11 cellular contexts compared by ENCODE assay signal in genomic region chr17:81043319-81043724, GRCh38. TPM values are rescaled to one million over a fixed set of nuclear protein-coding genes. Genes with fewer than 3 reads are reported as not detected.
DNase-seq lines count a peak whose midpoint lies in the region; ATAC-seq, FAIRE-seq and TF ChIP-seq lines count a peak whose summit lies in the region.
"Had no signal": no experiment of that assay in that cellular context is flagged by ENCODE, and none has a peak within 500 bp of the region (broad histone marks: within the 10 kb centered on the region; RNA-seq: fewer than 3 reads in every experiment).

No MANE protein-coding gene starts in this region.

- no peak for TF ChIP-seq RAD21 in HepG2 (CRISPR knock-in tag; IDR thresholded peaks at IDR 0.05)

- H2BK12ac ChIP-seq in H9 (ENCODE audit: insufficient read length, low read depth, low read length): no peak overlapping the region

- H2BK15ac ChIP-seq in H9 (ENCODE audit: low read depth, low read length): no peak overlapping the region

- no peak overlapping the region for H3K4ac ChIP-seq in H9 (ENCODE audit: low read depth, low read length)

- no peak for TF ChIP-seq POLR2A in breast epithelium (IDR thresholded peaks at IDR 0.05)
- TF ChIP-seq POLR2A in HepG2 (IDR thresholded peaks at IDR 0.05; ENCODE audit: insufficient read depth in 1 of 2, low read depth in 2 of 2, low read length in 2 of 2): no peak; a peak in 1 of 4 replicates

- H4K5ac ChIP-seq in H9 (ENCODE audit: insufficient read length, low read depth, low read length): no peak overlapping the region

- no peak overlapping the region for H3K4me3 Mint-ChIP-seq in H9
- H3K4me3 Mint-ChIP-seq: activated naive CD4-positive, alpha-beta T cell treated with anti-CD3 and anti-CD28 coated beads, Interleukin-2, amount 50 U/mL, for 24 hours had no signal

- no peaks in the 10 kb centered on the region for H4K20me1 ChIP-seq in H9 (ENCODE audit: control insufficient read depth, insufficient read depth, insufficient read length)
- peaks cover 20% of the 10 kb centered on the region; the same call in 1 of the 2 replicates for H4K20me1 ChIP-seq in HepG2 (ENCODE audit: insufficient read depth, low read length)

- no peaks in the 10 kb centered on the region for H3K9me3 ChIP-seq in H9 (ENCODE audit: control insufficient read depth, low read depth, low read length)
- H3K9me3 ChIP-seq in breast epithelium: no peaks in the 10 kb centered on the region
- H3K9me3 ChIP-seq in HepG2 (ENCODE audit: low read length): no peaks in the 10 kb centered on the region
- no peaks in the 10 kb centered on the region for H3K9me3 ChIP-seq in skeletal muscle tissue (ENCODE audit: control insufficient read depth in 3 of 3, low read length in 3 of 3)

- no peak for FAIRE-seq in HepG2 (lab: Jason Lieb, UNC)

- no peak overlapping the region for H3K23ac ChIP-seq in H9 (ENCODE audit: insufficient read length, low read depth, low read length)

- H4K91ac ChIP-seq in H9 (ENCODE audit: insufficient read length, low read depth, low read length): no peak overlapping the region

- H3K36me3 Mint-ChIP-seq in H9 (ENCODE audit: insufficient read depth in 1 of 3, low read depth in 3 of 3): peaks cover 0 to 2% (median 0%) of the 10 kb centered on the region in 3 experiments; a peak in 3 of 7 replicates
- H3K36me3 Mint-ChIP-seq: activated naive CD4-positive, alpha-beta T cell treated with anti-CD3 and anti-CD28 coated beads, Interleukin-2, amount 50 U/mL, for 24 hours had no signal

- no peak overlapping the region for H3K4me2 ChIP-seq in H9 (ENCODE audit: insufficient read depth, insufficient read length, low read length)
- H3K4me2 ChIP-seq in HepG2 (ENCODE audit: low read depth, low read length): peak overlapping the region; percentile 95

- H2BK120ac ChIP-seq in H9 (ENCODE audit: low read depth, low read length, poor library complexity, severe bottlenecking): no peak overlapping the region

- BruUV-seq in HepG2 (replicated peaks; lab: Mats Ljungman, UMichigan): no TSS peak

- H3K4me1 Mint-ChIP-seq in H9: peaks cover 19 to 31% of the 10 kb centered on the region in 2 experiments
- H3K4me1 Mint-ChIP-seq: activated naive CD4-positive, alpha-beta T cell treated with anti-CD3 and anti-CD28 coated beads, Interleukin-2, amount 50 U/mL, for 24 hours had no signal

- no CpG with 5 or more reads among the region's 19 CpGs for WGBS in H9 (ENCODE audit: extremely low coverage, insufficient read length, low lambda C conversion rate)
- WGBS in HepG2 (ENCODE audit: low lambda C conversion rate): 1% methylated on average over 10 of the region's 19 CpGs

- in situ Hi-C loops in HepG2 (cut with HindIII; ENCODE audit: extremely low pct_ligation_motif_present, low pct_unique_long_range_greater_than_20kb): loop anchor here (5.0 kb wide), 1 partner anchor 39 kb away; no protein-coding TSS in a partner anchor

- CTCF ChIA-PET in HepG2 (lab: Yijun Ruan, JAX; ENCODE audit: low intra/inter-chr PET ratio, low total read pairs): interaction anchor here (0.9 kb wide), 1 partner anchor 59 kb away, joined by 3 read pairs; no protein-coding TSS in a partner anchor

- TF ChIP-seq CTCF in H9 (conservative IDR thresholded peaks at IDR 0.05): no peak
- TF ChIP-seq CTCF in breast epithelium (IDR thresholded peaks at IDR 0.05): no peak
- no peak; the same call in 1 of the 2 replicates for TF ChIP-seq CTCF in HepG2 (CRISPR knock-in tag; IDR thresholded peaks at IDR 0.05)

- H3K27ac ChIP-seq in H9 (ENCODE audit: insufficient read length, low read depth, low read length) (no peak overlapping the region), breast epithelium (peak overlapping the region; percentile 86 to 88), HepG2 (ENCODE audit: extremely low read length, insufficient read depth, low read length) (peak overlapping the region; percentile 74), skeletal muscle tissue (ENCODE audit: low read depth, low read length) (peak overlapping the region; percentile 46), substantia nigra (ENCODE audit: low read depth, low read length, poor library complexity, severe bottlenecking) (no peak overlapping the region)

- H2AK5ac ChIP-seq in H9 (ENCODE audit: insufficient read length, low read length): no peak overlapping the region

- TF ChIP-seq EP300 in HepG2 (IDR thresholded peaks at IDR 0.05; ENCODE audit: low read depth in 2 of 2, low read length in 2 of 2) (no peak), HepG2 (CRISPR knock-in tag; IDR thresholded peaks at IDR 0.05; ENCODE audit: borderline replicate concordance) (no peak)

- H3K9ac ChIP-seq in H9 (ENCODE audit: extremely low read depth, insufficient read length, low read length): no peak overlapping the region
- H3K9ac ChIP-seq in HepG2 (ENCODE audit: insufficient read depth, low read depth, low read length): peak overlapping the region; percentile 66
- no peak overlapping the region for H3K9ac ChIP-seq in skeletal muscle tissue (ENCODE audit: low read depth in 1 of 3, low read length in 3 of 3)

- no peaks in the 10 kb centered on the region for H3K9me3 Mint-ChIP-seq in H9
- H3K9me3 Mint-ChIP-seq: activated naive CD4-positive, alpha-beta T cell treated with anti-CD3 and anti-CD28 coated beads, Interleukin-2, amount 50 U/mL, for 24 hours had no signal

- no peaks in the 10 kb centered on the region; the same call in 1 of the 2 replicates for H3K4me1 ChIP-seq in H9 (ENCODE audit: insufficient read depth, low read length)
- H3K4me1 ChIP-seq in breast epithelium: peaks cover 21 to 56% of the 10 kb centered on the region in 2 donors
- peaks cover 98% of the 10 kb centered on the region for H3K4me1 ChIP-seq in HepG2 (ENCODE audit: insufficient read depth, low read length)
- peaks cover 59 to 67% (median 63%) of the 10 kb centered on the region in 3 donors for H3K4me1 ChIP-seq in skeletal muscle tissue (ENCODE audit: control insufficient read depth in 3 of 3, insufficient read depth in 3 of 3, low read length in 3 of 3)

- H3K27me3 ChIP-seq in H9 (ENCODE audit: insufficient read depth, low read length) (no peaks in the 10 kb centered on the region), breast epithelium (no peaks in the 10 kb centered on the region), HepG2 (ENCODE audit: control insufficient read depth in 1 of 2, insufficient read depth in 2 of 2, low read length in 2 of 2) (no peaks in the 10 kb centered on the region), skeletal muscle tissue (ENCODE audit: control insufficient read depth in 3 of 3, insufficient read depth in 3 of 3, low read length in 3 of 3) (peaks cover 2 to 20% (median 20%) of the 10 kb centered on the region in 3 donors)

- H3K27ac Mint-ChIP-seq in H9: peak overlapping the region; percentile 30 to 88 (median 82); a peak in 4 of 7 replicates
- H3K27ac Mint-ChIP-seq: activated naive CD4-positive, alpha-beta T cell treated with anti-CD3 and anti-CD28 coated beads, Interleukin-2, amount 50 U/mL, for 24 hours had no signal

- no peaks in the 10 kb centered on the region for H3K79me1 ChIP-seq in H9 (ENCODE audit: insufficient read depth, low read depth, low read length, poor library complexity, severe bottlenecking)

- H3K56ac ChIP-seq in H9 (ENCODE audit: insufficient read length, low read depth, low read length): no peak overlapping the region

- DNase-seq in H9 (no peak), breast epithelium (ENCODE audit: low spot score in 2 of 2) (no peak), HepG2 (ENCODE audit: low spot score) (no peak), mesenteric fat pad (ENCODE audit: low spot score) (no peak), substantia nigra (lab: John Stamatoyannopoulos, UW) (no peak), T-helper 9 cell (no peak), OCI-M2 (lab: John Stamatoyannopoulos, UW; ENCODE audit: unreplicated experiment) (no peak)
- DNase-seq: DMS 273 treated with DMSO at 0.1 percent for 48 hours, NCI-H2107 had no signal

- peak; percentile 56 for ATAC-seq in HepG2

- H3K4me3 ChIP-seq in breast epithelium (peak overlapping the region in 1 of 3 donors; percentile 29), HepG2 (replicated peaks in 1 of 3; ENCODE audit: insufficient read depth in 1 of 3, low read depth in 2 of 3, low read length in 3 of 3) (peak overlapping the region; percentile 55 to 77 (median 57); a peak in 5 of 6 replicates), skeletal muscle tissue (ENCODE audit: low read length in 3 of 3) (no peak overlapping the region)

- no peak overlapping the region for H3T11ph ChIP-seq in H9 (ENCODE audit: low read length)

- no peak overlapping the region for H2AFZ ChIP-seq in H9 (ENCODE audit: low read length)
- no peak overlapping the region for H2AFZ ChIP-seq in HepG2 (ENCODE audit: low read length)

- no peaks in the 10 kb centered on the region for H3K27me3 Mint-ChIP-seq in H9 (ENCODE audit: low read depth)
- H3K27me3 Mint-ChIP-seq: activated naive CD4-positive, alpha-beta T cell treated with anti-CD3 and anti-CD28 coated beads, Interleukin-2, amount 50 U/mL, for 24 hours had no signal

- H2BK20ac ChIP-seq in H9 (ENCODE audit: low read depth, low read length, poor library complexity, severe bottlenecking): no peak overlapping the region

- H3K14ac ChIP-seq in H9 (ENCODE audit: insufficient read depth, low read length): no peak overlapping the region

- POLR2A ChIA-PET in HepG2 (lab: Yijun Ruan, JAX): interaction anchor here (0.7 to 2.8 kb wide), 15 partner anchors 9 to 465 kb away, joined by 3 to 23 read pairs (median 5); partner anchors contain the start of genes BAIAP2 and CHMP6

- no peak overlapping the region for H2BK5ac ChIP-seq in H9 (ENCODE audit: insufficient read length, low read length)

- no peak overlapping the region for H3K18ac ChIP-seq in H9 (ENCODE audit: insufficient read length, low read depth, low read length)

- no peak overlapping the region for H4K8ac ChIP-seq in H9 (replicated peaks; ENCODE audit: insufficient read length, low read depth, low read length)

- intact Hi-C loops in breast epithelium (cut with DNase I; ENCODE audit: low total_unique reads): no loop called here
- intact Hi-C loops in HepG2 (cut with micrococcal nuclease; ENCODE audit: unreplicated experiment): loop anchor here (5.0 kb wide), 1 partner anchor 51 kb away; the partner anchor contains the start of gene CHMP6

- no peaks in the 10 kb centered on the region for H3K36me3 ChIP-seq in breast epithelium
- H3K36me3 ChIP-seq in HepG2 (replicated peaks in 1 of 2; ENCODE audit: control insufficient read depth in 1 of 2, insufficient read depth in 2 of 2, low read length in 2 of 2): peaks cover 0 to 4% of the 10 kb centered on the region in 2 experiments; a peak in 3 of 5 replicates
- H3K36me3 ChIP-seq in skeletal muscle tissue (ENCODE audit: control insufficient read depth in 3 of 3, insufficient read depth in 3 of 3, low read length in 3 of 3): no peaks in the 10 kb centered on the region

- H3K23me2 ChIP-seq in H9 (ENCODE audit: insufficient read length, low read depth, low read length, poor library complexity, severe bottlenecking): no peaks in the 10 kb centered on the region

- H3K79me2 ChIP-seq in H9 (ENCODE audit: insufficient read depth, low read length): peaks cover 2% of the 10 kb centered on the region; the same call in 1 of the 2 replicates
- peaks cover 76% of the 10 kb centered on the region for H3K79me2 ChIP-seq in HepG2 (ENCODE audit: insufficient read depth, low read length)

RNA-seq across cellular contexts. Expression of gene BAIAP2, which starts 8.4 kb away (rescaled TPM):
- total RNA-seq in H9 (2021): 26.7 and 27.8 TPM in 2 replicates
- 10 to 100 TPM; 21.0 to 47.0 (median 37.6) TPM for total RNA-seq in breast epithelium
- total RNA-seq in HepG2 (2016; rRNA removed; fragmentation: Illumina TruSeq; extraction: Trizol): 16.3 and 22.5 TPM in 2 replicates
- 8.5 and 9.9 TPM in 2 replicates for total RNA-seq in HepG2 (2016; cell fraction: cytosol; rRNA removed; fragmentation: Illumina TruSeq; extraction: Trizol; ENCODE audit: low read depth)
- 15.1 and 19.9 TPM in 2 replicates for total RNA-seq in HepG2 (2016; cell fraction: insoluble cytoplasmic fraction; rRNA removed; fragmentation: Illumina TruSeq; extraction: Trizol)
- 11.6 and 11.8 TPM in 2 replicates for total RNA-seq in HepG2 (2016; cell fraction: membrane; rRNA removed; fragmentation: Illumina TruSeq; extraction: Trizol)
- total RNA-seq in HepG2 (2016; cell fraction: nucleus; rRNA removed; fragmentation: Illumina TruSeq; extraction: Trizol): 15.9 and 21.1 TPM in 2 replicates
- polyA plus RNA-seq in HepG2 (2011; rRNA removed): 24.0 and 29.8 TPM in 2 replicates
- 14.8 and 22.5 TPM in 2 replicates for polyA plus RNA-seq in HepG2 (2011; cell fraction: cytosol; rRNA removed)
- polyA plus RNA-seq in HepG2 (2011; cell fraction: nucleus; rRNA removed): 101 and 122 TPM in 2 replicates
- polyA plus RNA-seq in HepG2 (2012): 34.4 and 34.9 TPM in 2 replicates
- 3.9 and 4.4 TPM in 2 replicates for polyA plus RNA-seq in HepG2 (2016; cell fraction: cytosol; fragmentation: Illumina TruSeq; extraction: Trizol; ENCODE audit: low read depth)
- 14.7 and 22.4 TPM in 2 replicates for polyA plus RNA-seq in HepG2 (2016; cell fraction: insoluble cytoplasmic fraction; fragmentation: Illumina TruSeq; extraction: Trizol; ENCODE audit: low read depth)
- 6.8 and 8.2 TPM in 2 replicates for polyA plus RNA-seq in HepG2 (2016; cell fraction: membrane; fragmentation: Illumina TruSeq; extraction: Trizol; ENCODE audit: low read depth)
- 38.9 and 40.0 TPM in 2 replicates for polyA plus RNA-seq in HepG2 (2016; cell fraction: nucleus; fragmentation: Illumina TruSeq; extraction: Trizol; ENCODE audit: insufficient read depth, low read depth)
- polyA minus RNA-seq in HepG2 (2011; rRNA and poly(A)+ RNA removed; ENCODE audit: low replicate concordance): 6.9 and 34.6 TPM in 2 replicates
- polyA minus RNA-seq in HepG2 (2011; cell fraction: cytosol; rRNA and poly(A)+ RNA removed): 19.5 and 20.5 TPM in 2 replicates
- polyA minus RNA-seq in HepG2 (2011; cell fraction: nucleus; rRNA and poly(A)+ RNA removed): 51.2 and 56.7 TPM in 2 replicates
- 7.3 TPM for total RNA-seq in skeletal muscle tissue
- total RNA-seq in mesenteric fat pad: 24.6 TPM

RNA-seq across cellular contexts. Expression of gene CHMP6, which starts 51.7 kb away (rescaled TPM):
- total RNA-seq in H9 (2021): 23.4 and 25.0 TPM in 2 replicates
- total RNA-seq in breast epithelium: 10 to 100 TPM; 18.6 to 30.2 (median 27.7) TPM
- total RNA-seq in HepG2 (2016; rRNA removed; fragmentation: Illumina TruSeq; extraction: Trizol): 24.2 and 24.6 TPM in 2 replicates
- total RNA-seq in HepG2 (2016; cell fraction: cytosol; rRNA removed; fragmentation: Illumina TruSeq; extraction: Trizol; ENCODE audit: low read depth): 5.9 and 6.6 TPM in 2 replicates
- 24.5 and 25.5 TPM in 2 replicates for total RNA-seq in HepG2 (2016; cell fraction: insoluble cytoplasmic fraction; rRNA removed; fragmentation: Illumina TruSeq; extraction: Trizol)
- 14.7 and 15.5 TPM in 2 replicates for total RNA-seq in HepG2 (2016; cell fraction: membrane; rRNA removed; fragmentation: Illumina TruSeq; extraction: Trizol)
- total RNA-seq in HepG2 (2016; cell fraction: nucleus; rRNA removed; fragmentation: Illumina TruSeq; extraction: Trizol): 12.8 and 13.9 TPM in 2 replicates
- polyA plus RNA-seq in HepG2 (2011; rRNA removed): 11.1 and 17.7 TPM in 2 replicates
- 14.2 and 21.6 TPM in 2 replicates for polyA plus RNA-seq in HepG2 (2011; cell fraction: cytosol; rRNA removed)
- polyA plus RNA-seq in HepG2 (2011; cell fraction: nucleus; rRNA removed): 31.7 and 32.3 TPM in 2 replicates
- polyA plus RNA-seq in HepG2 (2012): 10.1 and 14.6 TPM in 2 replicates
- polyA plus RNA-seq in HepG2 (2016; cell fraction: cytosol; fragmentation: Illumina TruSeq; extraction: Trizol; ENCODE audit: low read depth): 8.4 and 9.7 TPM in 2 replicates
- polyA plus RNA-seq in HepG2 (2016; cell fraction: insoluble cytoplasmic fraction; fragmentation: Illumina TruSeq; extraction: Trizol; ENCODE audit: low read depth): 42.4 and 45.1 TPM in 2 replicates
- 14.8 and 17.6 TPM in 2 replicates for polyA plus RNA-seq in HepG2 (2016; cell fraction: membrane; fragmentation: Illumina TruSeq; extraction: Trizol; ENCODE audit: low read depth)
- 34.7 and 37.8 TPM in 2 replicates for polyA plus RNA-seq in HepG2 (2016; cell fraction: nucleus; fragmentation: Illumina TruSeq; extraction: Trizol; ENCODE audit: insufficient read depth, low read depth)
- polyA minus RNA-seq in HepG2 (2011; rRNA and poly(A)+ RNA removed; ENCODE audit: low replicate concordance): 6.7 and 18.8 TPM in 2 replicates
- polyA minus RNA-seq in HepG2 (2011; cell fraction: cytosol; rRNA and poly(A)+ RNA removed): 8.2 and 11.1 TPM in 2 replicates
- 20.0 and 22.4 TPM in 2 replicates for polyA minus RNA-seq in HepG2 (2011; cell fraction: nucleus; rRNA and poly(A)+ RNA removed)
- 12.5 TPM for total RNA-seq in skeletal muscle tissue
- 25.3 TPM for total RNA-seq in mesenteric fat pad

Comparison
In these comparisons a context has a peak if more than half of its experiments do, and no peak if none do; other contexts are left out.
1. H3K27ac ChIP-seq: peak in breast epithelium (2 of 2), HepG2 (single experiment) and skeletal muscle tissue (single experiment); none in H9 (single experiment) and substantia nigra (single experiment).
2. H3K4me3 ChIP-seq: peak in HepG2 (3 of 3); none in skeletal muscle tissue (0 of 3).